ENCODE assay signal across 8 cellular contexts in genomic region chr22:37686002-37686982, GRCh38. TPM values are rescaled to one million over a fixed set of nuclear protein-coding genes. Genes with fewer than 3 reads are reported as not detected.
DNase-seq lines count a peak whose midpoint lies in the region; ATAC-seq and TF ChIP-seq lines count a peak whose summit lies in the region.

Gene NOL12, plus strand, starts transcription at chr22:37686343. Its CDS starts 50 bp downstream, at chr22:37686393.

- 3 to 5% methylated on average over 61 to 62 of the region's 62 CpGs for WGBS in ectodermal cell, 2 experiments
- 2 to 4% methylated on average over 52 to 62 of the region's 62 CpGs for WGBS in lung, 2 donors

- DNase-seq in Ammon's horn (ENCODE audit: low spot score) (peak; percentile 93), GM19238 (ENCODE audit: insufficient read length, low spot score) (peak; percentile 80), NCI-H82 (lab: John Stamatoyannopoulos, UW) (peak; percentile 92), lung (ENCODE audit: low spot score) (peak; percentile 85)
- DNase-seq in activated CD8-positive, alpha-beta T cell treated with anti-CD3 and anti-CD28 coated beads for 36 hours, result peak; percentile 79
- peak; percentile 56 to 59 (median 57) for DNase-seq in stimulated activated CD4-positive, alpha-beta T cell treated with anti-CD3 and anti-CD28 coated beads, TNF-alpha, amount 100 ng/mL, for 48 hours (ENCODE audit: low read depth in 3 of 3)

- peak within 1 kb of the TSS; percentile 99 for H3K4me3 Mint-ChIP-seq in activated CD8-positive, alpha-beta T cell treated with anti-CD3 and anti-CD28 coated beads for 36 hours

- H3K27me3 Mint-ChIP-seq in activated CD8-positive, alpha-beta T cell treated with anti-CD3 and anti-CD28 coated beads for 36 hours, result no peaks in the 10 kb centered on the region

- intact Hi-C loops in activated CD8-positive, alpha-beta T cell treated with anti-CD3 and anti-CD28 coated beads for 36 hours (cut with micrococcal nuclease), result no loop called here

- H3K27ac ChIP-seq in ectodermal cell (ENCODE audit: insufficient read depth, low read depth, low read length, poor library complexity, severe bottlenecking) (no peak within 1 kb of the TSS), lung (ENCODE audit: low read depth in 1 of 2, low read length in 1 of 2) (peak within 1 kb of the TSS; percentile 77 to 92)

- H3K27me3 ChIP-seq in ectodermal cell (ENCODE audit: control insufficient read depth, insufficient read depth, low read length, poor library complexity, severe bottlenecking) (no peaks in the 10 kb centered on the region), lung (ENCODE audit: control insufficient read depth, insufficient read depth) (no peaks in the 10 kb centered on the region)

- H3K36me3 ChIP-seq in ectodermal cell (ENCODE audit: control insufficient read depth, insufficient read depth, low read length) (peaks cover 11% of the 10 kb centered on the region), lung (ENCODE audit: control insufficient read depth in 2 of 2, insufficient read depth in 2 of 2, low read length in 2 of 2) (peaks cover 0 to 24% of the 10 kb centered on the region in 2 donors)

- peak within 1 kb of the TSS; percentile 92 for H3K4me3 ChIP-seq in ectodermal cell (ENCODE audit: insufficient read depth, low read depth, low read length)
- peak within 1 kb of the TSS; percentile 91 for H3K4me3 ChIP-seq in lung

- peak within 1 kb of the TSS; percentile 96 for H3K27ac Mint-ChIP-seq in activated CD8-positive, alpha-beta T cell treated with anti-CD3 and anti-CD28 coated beads for 36 hours

- CTCF ChIA-PET in activated CD8-positive, alpha-beta T cell treated with anti-CD3 and anti-CD28 coated beads for 36 hours (lab: Charles Lee), result interaction anchor here (0.9 to 68.1 kb wide), 5 partner anchors 9 to 61 kb away, joined by 3 to 1770 read pairs (median 6); partner anchors contain the start of genes GGA1, PDXP and SH3BP1

- no peak for TF ChIP-seq CTCF in activated CD8-positive, alpha-beta T cell treated with anti-CD3 and anti-CD28 coated beads for 36 hours (IDR thresholded peaks at IDR 0.05)
- no peak for TF ChIP-seq CTCF in lung (IDR thresholded peaks at IDR 0.05; ENCODE audit: control extremely low read depth, extremely low read depth)

- peaks cover 26% of the 10 kb centered on the region for H3K4me1 Mint-ChIP-seq in activated CD8-positive, alpha-beta T cell treated with anti-CD3 and anti-CD28 coated beads for 36 hours (ENCODE audit: low read depth)

- H3K9me3 ChIP-seq in ectodermal cell (ENCODE audit: control insufficient read depth, low read length) (no peaks in the 10 kb centered on the region), lung (ENCODE audit: control insufficient read depth in 2 of 2, insufficient read depth in 1 of 2, low read length in 1 of 2) (no peaks in the 10 kb centered on the region)

- ATAC-seq in HG03520 (IDR thresholded peaks at IDR 0.05; ENCODE audit: unreplicated experiment) (peak; percentile 80), lung (ENCODE audit: insufficient read depth, low FRiP score) (peak; percentile 86)
- peak; percentile 88 for ATAC-seq in activated CD8-positive, alpha-beta T cell treated with anti-CD3 and anti-CD28 coated beads for 36 hours

- H3K4me1 ChIP-seq in ectodermal cell (ENCODE audit: control insufficient read depth, insufficient read depth, low read length), result no peaks in the 10 kb centered on the region
- H3K4me1 ChIP-seq in lung (ENCODE audit: control insufficient read depth in 2 of 2, insufficient read depth in 2 of 2, low read length in 2 of 2), result peaks cover 4 to 10% of the 10 kb centered on the region in 2 donors

- no peaks in the 10 kb centered on the region for H3K9me3 Mint-ChIP-seq in activated CD8-positive, alpha-beta T cell treated with anti-CD3 and anti-CD28 coated beads for 36 hours

- peaks cover 33% of the 10 kb centered on the region for H3K36me3 Mint-ChIP-seq in activated CD8-positive, alpha-beta T cell treated with anti-CD3 and anti-CD28 coated beads for 36 hours (ENCODE audit: low read depth)

- POLR2A ChIA-PET in activated CD8-positive, alpha-beta T cell treated with anti-CD3 and anti-CD28 coated beads for 36 hours (lab: Charles Lee), result interaction anchor here (0.7 to 4.5 kb wide), 17 partner anchors 9 to 80 kb away, joined by 3 to 21 read pairs (median 4); partner anchors contain the start of genes GGA1, LGALS1, PDXP and TRIOBP

RNA-seq across cellular contexts. Expression of gene NOL12, which starts in this region (rescaled TPM):
- 10 to 100 TPM; 36.8 to 38.8 TPM for total RNA-seq in activated CD8-positive, alpha-beta T cell treated with anti-CD3 and anti-CD28 coated beads for 36 hours
- polyA plus RNA-seq in ectodermal cell (2013, experiment 1 of 4), result 25.7 TPM
- polyA plus RNA-seq in ectodermal cell (2013, experiment 2 of 4), result 25.1 TPM
- polyA plus RNA-seq in ectodermal cell (2013, experiment 3 of 4), result 28.9 TPM
- polyA plus RNA-seq in ectodermal cell (2013, experiment 4 of 4), result 24.2 TPM
- total RNA-seq in lung, result 10 to 100 TPM; 14.5 to 27.4 TPM
- 10 to 100 TPM; 31.5 to 37.0 TPM for polyA plus RNA-seq in lung
